In genomic region chr2:148509703-148510036, GRCh38 we compare ENCODE assay signal across 9 cellular contexts.
DNase-seq lines count a peak whose midpoint lies in the region; TF ChIP-seq lines count a peak whose summit lies in the region.
"Had no signal": no experiment of that assay in that cellular context is flagged by ENCODE, and none has a peak within 500 bp of the region (broad histone marks: within the 10 kb centered on the region; RNA-seq: fewer than 3 reads in every experiment).

No MANE protein-coding gene starts in this region.

- H3K27ac Mint-ChIP-seq in activated CD4-positive, alpha-beta T cell treated with anti-CD3 and anti-CD28 coated beads, Interleukin-2, amount 10 ng/mL, durations not matched to agents 24 days and 14 days = peak overlapping the region; percentile 66

- 29% methylated on average over 7 of the region's 7 CpGs for WGBS in smooth muscle cell (ENCODE audit: low lambda C conversion rate)

- no peak for TF ChIP-seq POLR2A in uterus (IDR thresholded peaks at IDR 0.05)

- DNase-seq in activated CD4-positive, alpha-beta T cell treated with anti-CD3 and anti-CD28 coated beads, Interleukin-2, amount 10 ng/mL, durations not matched to agents 24 days and 14 days = no peak
- DNase-seq in activated CD4-positive, alpha-beta T cell treated with anti-CD3 and anti-CD28 coated beads, Interleukin-2, amount 50 U/mL, for 4 hours = no peak
- DNase-seq in coronary artery (ENCODE audit: low spot score) = no peak
- DNase-seq in smooth muscle cell (lab: John Stamatoyannopoulos, UW; ENCODE audit: unreplicated experiment) = no peak
- no peak for DNase-seq in uterus
- no peak for DNase-seq in AG20443 (ENCODE audit: low spot score)
- no peak for DNase-seq in NAMALWA (ENCODE audit: low spot score)
- DNase-seq: NCI-H1417 treated with DMSO at 0.1 percent for 48 hours had no signal

- H2AFZ ChIP-seq in OCI-LY1 (ENCODE audit: low read length) (0 out of 2 replicates have a peak overlapping the region, but pooled peaks have one; percentile 15), smooth muscle cell (ENCODE audit: low read depth) (no peak overlapping the region)

- H3K36me3 Mint-ChIP-seq in activated CD4-positive, alpha-beta T cell treated with anti-CD3 and anti-CD28 coated beads, Interleukin-2, amount 10 ng/mL, durations not matched to agents 24 days and 14 days (ENCODE audit: low read depth) = no peaks in the 10 kb centered on the region

- H3K9me2 ChIP-seq in OCI-LY1 (ENCODE audit: low read depth, low read length) = no peaks in the 10 kb centered on the region

- H3K9me3 ChIP-seq in OCI-LY1 (ENCODE audit: low read length) = no peaks in the 10 kb centered on the region
- no peaks in the 10 kb centered on the region for H3K9me3 ChIP-seq in smooth muscle cell (replicated peaks; ENCODE audit: low read depth)
- H3K9me3 ChIP-seq in uterus = no peaks in the 10 kb centered on the region

- H3K27ac ChIP-seq in OCI-LY1 (ENCODE audit: low read depth, low read length, poor library complexity, severe bottlenecking) = no peak overlapping the region
- peak overlapping the region in 1 of 2 donors; percentile 3 for H3K27ac ChIP-seq in coronary artery
- no peak overlapping the region for H3K27ac ChIP-seq in smooth muscle cell (ENCODE audit: low read depth)
- H3K27ac ChIP-seq in uterus = no peak overlapping the region

- no peak overlapping the region for H3K4me3 ChIP-seq in OCI-LY1 (ENCODE audit: low read depth, low read length, poor library complexity, severe bottlenecking)
- H3K4me3 ChIP-seq in coronary artery = peak overlapping the region; percentile 65
- H3K4me3 ChIP-seq in smooth muscle cell = peak overlapping the region; percentile 32
- H3K4me3 ChIP-seq in uterus = no peak overlapping the region

- H3F3A ChIP-seq in OCI-LY1 (ENCODE audit: insufficient read depth, low read length) (no peaks in the 10 kb centered on the region), smooth muscle cell (ENCODE audit: low read depth) (no peaks in the 10 kb centered on the region)

- no peak overlapping the region for H3K9ac ChIP-seq in OCI-LY1 (ENCODE audit: low read length)
- no peak overlapping the region for H3K9ac ChIP-seq in smooth muscle cell (ENCODE audit: low read depth)

- peak overlapping the region; percentile 73 for H3K4me3 Mint-ChIP-seq in activated CD4-positive, alpha-beta T cell treated with anti-CD3 and anti-CD28 coated beads, Interleukin-2, amount 10 ng/mL, durations not matched to agents 24 days and 14 days

- H3K79me2 ChIP-seq in OCI-LY1 (ENCODE audit: insufficient read depth, low read length) (no peaks in the 10 kb centered on the region), smooth muscle cell (ENCODE audit: low read depth) (no peaks in the 10 kb centered on the region)

- intact Hi-C loops in activated CD4-positive, alpha-beta T cell treated with anti-CD3 and anti-CD28 coated beads, Interleukin-2, amount 10 ng/mL, durations not matched to agents 24 days and 14 days (cut with micrococcal nuclease) = loop anchor here (1.0 to 10.0 kb wide), 5 partner anchors 15 to 571 kb away; no protein-coding TSS in a partner anchor
- intact Hi-C loops in uterus (cut with DNase I; ENCODE audit: low total_unique reads) = no loop called here

- H3K4me1 ChIP-seq in OCI-LY1 (ENCODE audit: insufficient read depth, low read length, severe bottlenecking) (peaks cover 14% of the 10 kb centered on the region), smooth muscle cell (ENCODE audit: low read depth) (no peaks in the 10 kb centered on the region), uterus (no peaks in the 10 kb centered on the region)

- H3K9me3 Mint-ChIP-seq in activated CD4-positive, alpha-beta T cell treated with anti-CD3 and anti-CD28 coated beads, Interleukin-2, amount 10 ng/mL, durations not matched to agents 24 days and 14 days = no peaks in the 10 kb centered on the region

- peaks cover 33% of the 10 kb centered on the region for H3K4me1 Mint-ChIP-seq in activated CD4-positive, alpha-beta T cell treated with anti-CD3 and anti-CD28 coated beads, Interleukin-2, amount 10 ng/mL, durations not matched to agents 24 days and 14 days

- H3K4me2 ChIP-seq in OCI-LY1 (ENCODE audit: low read length) (0 out of 2 replicates have a peak overlapping the region, but pooled peaks have one; percentile 59), smooth muscle cell (peak overlapping the region; percentile 82)

- no peaks in the 10 kb centered on the region for H3K27me3 Mint-ChIP-seq in activated CD4-positive, alpha-beta T cell treated with anti-CD3 and anti-CD28 coated beads, Interleukin-2, amount 10 ng/mL, durations not matched to agents 24 days and 14 days

- TF ChIP-seq CTCF in OCI-LY1 (IDR thresholded peaks at IDR 0.05; ENCODE audit: low read length) = no peak
- TF ChIP-seq CTCF in coronary artery (IDR thresholded peaks at IDR 0.05) = no peak
- no peak for TF ChIP-seq CTCF in smooth muscle cell (IDR thresholded peaks at IDR 0.05; ENCODE audit: borderline replicate concordance, insufficient read depth, poor library complexity, severe bottlenecking)
- TF ChIP-seq CTCF in uterus (IDR thresholded peaks at IDR 0.05) = no peak

- H3K36me3 ChIP-seq in OCI-LY1 (ENCODE audit: insufficient read depth, low read length) = no peaks in the 10 kb centered on the region
- H3K36me3 ChIP-seq in smooth muscle cell (ENCODE audit: low read depth) = no peaks in the 10 kb centered on the region
- no peaks in the 10 kb centered on the region for H3K36me3 ChIP-seq in uterus

- H4K20me1 ChIP-seq in OCI-LY1 (ENCODE audit: insufficient read depth, low read length) (no peaks in the 10 kb centered on the region), smooth muscle cell (ENCODE audit: low read depth) (no peaks in the 10 kb centered on the region)

- no peaks in the 10 kb centered on the region for H3K27me3 ChIP-seq in OCI-LY1 (ENCODE audit: insufficient read depth, low read length)
- no peaks in the 10 kb centered on the region for H3K27me3 ChIP-seq in smooth muscle cell (ENCODE audit: low read depth)
- H3K27me3 ChIP-seq in uterus = no peaks in the 10 kb centered on the region

Comparison
In these comparisons a context has a peak if more than half of its experiments do, and no peak if none do; other contexts are left out.
1. H3K4me3 ChIP-seq: peak in coronary artery (single experiment) and smooth muscle cell (single experiment); none in OCI-LY1 (single experiment) and uterus (0 of 2).